In the genomic region with DNA sequence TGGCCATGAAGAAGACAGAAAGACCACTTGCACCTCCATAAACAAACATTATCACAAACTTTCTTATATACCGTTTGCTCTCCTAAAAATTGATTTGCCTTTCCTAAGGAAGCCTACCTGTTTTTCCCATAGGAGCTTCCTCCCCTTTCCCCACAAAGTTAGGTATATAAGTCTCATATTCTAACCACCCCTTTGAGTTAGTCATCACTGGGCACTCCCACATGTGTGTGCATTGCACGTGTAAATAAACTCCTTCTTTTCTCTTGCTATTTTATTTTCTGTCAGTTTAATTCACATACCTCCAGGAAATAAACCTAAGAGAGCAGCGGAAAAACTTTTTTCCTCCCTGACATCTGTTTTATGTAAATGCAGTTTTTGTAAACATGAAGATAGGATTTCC, we compare ENCODE assay signal across 20 cellular contexts. TPM values are rescaled to one million over a fixed set of nuclear protein-coding genes. Genes with fewer than 3 reads are reported as not detected.
A peak's percentile ranks its signal among the peaks of the same experiment; 100 is the strongest.
DNase-seq lines count a peak whose midpoint lies in the region; ATAC-seq, FAIRE-seq and TF ChIP-seq lines count a peak whose summit lies in the region.
"Had no signal": no experiment of that assay in that cellular context is flagged by ENCODE, and none has a peak within 500 bp of the region (broad histone marks: within the 10 kb centered on the region; RNA-seq: fewer than 3 reads in every experiment).

No MANE protein-coding gene starts in this region.

- FAIRE-seq in endometrium (lab: Jason Lieb, UNC): peak; percentile 35

- H4K20me1 ChIP-seq in DND-41 (ENCODE audit: insufficient read depth, low read length): no peaks in the 10 kb centered on the region

- intact Hi-C loops in left colon (cut with DNase I, micrococcal nuclease): no loop called here

- no peak for TF ChIP-seq POLR2A in tibial nerve (IDR thresholded peaks at IDR 0.05)

- H3K4me1 Mint-ChIP-seq in T-helper 17 cell: peaks cover 59% of the 10 kb centered on the region

- DNase-seq in DND-41 (no peak), T-helper 17 cell (no peak), left colon (no peak), tibial nerve (ENCODE audit: low spot score in 2 of 2) (no peak), iPS-NIHi11 (ENCODE audit: low spot score) (no peak), kidney glomerular epithelial cell (lab: John Stamatoyannopoulos, UW) (no peak)
- no peak for DNase-seq in activated CD4-positive, CD25-positive, alpha-beta regulatory T cell (lab: John Stamatoyannopoulos, UW)
- DNase-seq: ACHN, BE2C, GOT3, MM.1S, NCI-H1105 treated with DMSO at 0.1 percent for 48 hours, NCI-H187, NCI-H446 treated with DMSO at 0.1 percent for 48 hours, NCI-H774 had no signal

- H3K27me3 ChIP-seq in DND-41 (ENCODE audit: insufficient read depth, low read length, poor library complexity) (no peaks in the 10 kb centered on the region), tibial nerve (no peaks in the 10 kb centered on the region)
- H3K27me3 ChIP-seq: BE2C had no signal

- H3K36me3 ChIP-seq in DND-41 (ENCODE audit: insufficient read depth, low read length): no peaks in the 10 kb centered on the region
- no peaks in the 10 kb centered on the region for H3K36me3 ChIP-seq in tibial nerve
- H3K36me3 ChIP-seq: BE2C had no signal

- H3K4me2 ChIP-seq in DND-41 (ENCODE audit: insufficient read depth, low read length): no peak overlapping the region
- H3K4me2 ChIP-seq: KMS-11 had no signal

- WGBS in tibial nerve, 2 donors: 70 to 76% methylated on average over 3 of the region's 3 CpGs

- no peak for TF ChIP-seq EP300 in tibial nerve (IDR thresholded peaks at IDR 0.05)

- peak overlapping the region; percentile 99 for H3K27ac Mint-ChIP-seq in T-helper 17 cell

- H3K4me1 ChIP-seq in DND-41 (ENCODE audit: insufficient read depth, low read length) (peaks cover 72% of the 10 kb centered on the region), tibial nerve (peaks cover 0 to 19% (median 0%) of the 10 kb centered on the region in 4 donors)

- no peaks in the 10 kb centered on the region for H3K27me3 Mint-ChIP-seq in T-helper 17 cell

- peaks cover 3% of the 10 kb centered on the region for H3K36me3 Mint-ChIP-seq in T-helper 17 cell (ENCODE audit: low read depth)

- no peak overlapping the region for H3K4me3 Mint-ChIP-seq in T-helper 17 cell

- H3K4me3 ChIP-seq in DND-41 (ENCODE audit: low read depth in 1 of 2, low read length in 2 of 2) (no peak overlapping the region), tibial nerve (no peak overlapping the region)

- H3K79me2 ChIP-seq in DND-41 (ENCODE audit: insufficient read depth, low read length): no peaks in the 10 kb centered on the region

- peak overlapping the region; percentile 25 for H3K27ac ChIP-seq in DND-41 (ENCODE audit: low read length)
- H3K27ac ChIP-seq in tibial nerve: no peak overlapping the region
- H3K27ac ChIP-seq: HL-60, KMS-11 had no signal

- H3K9me3 ChIP-seq in DND-41 (ENCODE audit: insufficient read depth, low read length, severe bottlenecking): no peaks in the 10 kb centered on the region
- no peaks in the 10 kb centered on the region for H3K9me3 ChIP-seq in T-helper 17 cell (ENCODE audit: control insufficient read depth, low read length, poor library complexity, severe bottlenecking)
- H3K9me3 ChIP-seq in tibial nerve: no peaks in the 10 kb centered on the region
- H3K9me3 ChIP-seq: BE2C had no signal

- TF ChIP-seq CTCF in DND-41 (IDR thresholded peaks at IDR 0.05; ENCODE audit: borderline replicate concordance, extremely low read depth, low read length, poor library complexity, severe bottlenecking) (no peak), tibial nerve (IDR thresholded peaks at IDR 0.05) (no peak)

- no peak overlapping the region for H2AFZ ChIP-seq in DND-41 (ENCODE audit: low read depth, low read length)

- no peak for ATAC-seq in DND-41 (ENCODE audit: insufficient read depth, low read depth)
- no peak for ATAC-seq in T-helper 17 cell
- peak; percentile 46 for ATAC-seq in left colon
- ATAC-seq: Panc1, Right ventricle myocardium inferior had no signal

- H3K9ac ChIP-seq in DND-41 (ENCODE audit: low read depth, low read length): no peak overlapping the region
- H3K9ac ChIP-seq: KMS-11 had no signal

RNA-seq across cellular contexts. Expression of gene PLCL1, which starts 46.5 kb away (rescaled TPM):
- 10 to 100 TPM; 24.9 to 27.2 TPM for total RNA-seq in T-helper 17 cell
- 1 to 10 TPM; 1.1 to 3.0 TPM for total RNA-seq in left colon
- total RNA-seq in tibial nerve: 10 to 100 TPM in 1 of 4 donors, 1 to 10 TPM in 3; 6.6 to 10.0 (median 7.9) TPM
